In genomic region chr12:62703011-62703380, GRCh38 we compare ENCODE assay signal across 10 cellular contexts.
DNase-seq lines count a peak whose midpoint lies in the region; ATAC-seq and TF ChIP-seq lines count a peak whose summit lies in the region.
"Had no signal": no experiment of that assay in that cellular context is flagged by ENCODE, and none has a peak within 500 bp of the region (broad histone marks: within the 10 kb centered on the region; RNA-seq: fewer than 3 reads in every experiment).

No MANE protein-coding gene starts in this region.

- WGBS in trophoblast cell (ENCODE audit: extremely low coverage, insufficient coverage, insufficient read length) = no CpG with 5 or more reads among the region's 4 CpGs

- peak; percentile 25 for ATAC-seq in sciatic nerve

- no peak overlapping the region for H3K14ac ChIP-seq in trophoblast cell (ENCODE audit: low read length)

- H3K27ac ChIP-seq in SJCRH30 (peak overlapping the region; percentile 40), trophoblast cell (ENCODE audit: low read depth, low read length) (no peak overlapping the region)

- H3K9me3 ChIP-seq in SJCRH30 (replicated peaks) (no peaks in the 10 kb centered on the region), trophoblast cell (ENCODE audit: insufficient read depth, low read depth, low read length) (no peaks in the 10 kb centered on the region)

- no peak overlapping the region for H4K8ac ChIP-seq in trophoblast cell (ENCODE audit: low read depth, low read length)

- no peak overlapping the region for H3K4me3 ChIP-seq in SJCRH30
- H3K4me3 ChIP-seq in foreskin fibroblast (ENCODE audit: low read depth in 1 of 2, low read length in 2 of 2) = no peak overlapping the region
- H3K4me3 ChIP-seq in trophoblast cell (ENCODE audit: low read depth, low read length) = no peak overlapping the region

- no peak overlapping the region for H2AK5ac ChIP-seq in trophoblast cell (ENCODE audit: low read length)

- H3K36me3 ChIP-seq in SJCRH30 = no peaks in the 10 kb centered on the region
- H3K36me3 ChIP-seq in trophoblast cell (ENCODE audit: control insufficient read depth in 1 of 2, insufficient read depth in 2 of 2, low read length in 2 of 2) = no peaks in the 10 kb centered on the region

- TF ChIP-seq CTCF in foreskin fibroblast (IDR thresholded peaks at IDR 0.05; ENCODE audit: low read depth, low read length) = no peak

- H2BK120ac ChIP-seq in trophoblast cell (ENCODE audit: insufficient read depth, low read length, poor library complexity) = no peak overlapping the region

- H3K4me1 ChIP-seq in SJCRH30 (peaks cover 20% of the 10 kb centered on the region), trophoblast cell (ENCODE audit: control insufficient read depth in 1 of 2, insufficient read depth in 2 of 2, low read length in 2 of 2) (peaks cover 11 to 12% of the 10 kb centered on the region in 2 experiments)

- no peak overlapping the region for H3K4ac ChIP-seq in trophoblast cell (ENCODE audit: low read depth, low read length)

- H3K18ac ChIP-seq in trophoblast cell (ENCODE audit: low read length) = no peak overlapping the region

- peak; percentile 81 for DNase-seq in EH (ENCODE audit: low read depth)
- peak; percentile 13 to 41 for DNase-seq in SJCRH30
- peak; percentile 49 to 65 for DNase-seq in foreskin fibroblast
- DNase-seq in sciatic nerve (ENCODE audit: low spot score) = no peak
- DNase-seq in DMS 273 (lab: John Stamatoyannopoulos, UW; ENCODE audit: unreplicated experiment) = no peak
- DNase-seq in trophoblast cell = no peak
- no peak for DNase-seq in medulla oblongata (ENCODE audit: extremely low spot score)
- no peak for DNase-seq in stimulated activated CD4-positive, alpha-beta T cell treated with anti-CD3 and anti-CD28 coated beads, Interleukin-2, amount 100 ng/mL, for 48 hours
- DNase-seq: central memory CD4-positive, alpha-beta T cell; NCI-H1694 had no signal

- H4K12ac ChIP-seq in trophoblast cell (ENCODE audit: low read depth, low read length) = no peak overlapping the region

- H3K79me1 ChIP-seq in trophoblast cell (ENCODE audit: low read length) = peaks cover 2% of the 10 kb centered on the region

- H3K23ac ChIP-seq in trophoblast cell (ENCODE audit: low read length) = no peak overlapping the region

- no peaks in the 10 kb centered on the region for H3K79me2 ChIP-seq in trophoblast cell (ENCODE audit: control insufficient read depth, insufficient read depth, low read length, poor library complexity)

- H2BK5ac ChIP-seq in trophoblast cell (ENCODE audit: low read depth, low read length, poor library complexity) = no peak overlapping the region

- no peak overlapping the region for H2BK12ac ChIP-seq in trophoblast cell (ENCODE audit: low read length)

- no peaks in the 10 kb centered on the region for H3K27me3 ChIP-seq in SJCRH30
- no peaks in the 10 kb centered on the region for H3K27me3 ChIP-seq in trophoblast cell (ENCODE audit: insufficient read depth, low read length)

- intact Hi-C loops in sciatic nerve (cut with DNase I) = no loop called here

- H3K4me2 ChIP-seq in trophoblast cell (ENCODE audit: low read length) = no peak overlapping the region

- no peak overlapping the region for H3K9ac ChIP-seq in trophoblast cell (ENCODE audit: low read length)

- no peak overlapping the region for H4K91ac ChIP-seq in trophoblast cell (ENCODE audit: low read depth, low read length)

- no peak overlapping the region for H2AFZ ChIP-seq in trophoblast cell (ENCODE audit: insufficient read depth, low read length, poor library complexity)

Comparison
In these comparisons a context has a peak if more than half of its experiments do, and no peak if none do; other contexts are left out.
1. DNase-seq: peak in EH (single experiment), SJCRH30 (2 of 2) and foreskin fibroblast (2 of 2); none in sciatic nerve (single experiment), DMS 273 (single experiment), trophoblast cell (0 of 2), medulla oblongata (single experiment) and stimulated activated CD4-positive, alpha-beta T cell treated with anti-CD3 and anti-CD28 coated beads, Interleukin-2, amount 100 ng/mL, for 48 hours (0 of 2).